ENCODE assay signal across 1 cellular context in the genomic region with DNA sequence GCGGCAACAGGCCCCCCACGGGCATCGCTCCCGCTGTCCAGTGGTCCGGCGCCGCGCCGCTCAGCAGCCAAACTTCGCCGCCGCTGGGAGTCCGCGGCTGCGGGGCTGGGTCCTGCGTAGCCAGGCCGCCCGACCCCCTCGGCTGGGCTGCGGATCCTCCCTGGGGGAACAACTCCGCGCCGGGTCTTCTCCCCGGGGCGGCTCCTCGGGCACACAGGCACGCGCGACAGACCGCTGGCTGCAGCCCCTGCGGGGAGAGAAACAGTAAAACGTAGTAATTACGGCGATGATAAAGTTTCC.
TF ChIP-seq lines count a peak whose summit lies in the region.

No MANE protein-coding gene starts in this region.

TF ChIP-seq in K562, 482 proteins besides CTCF, POLR2A, EP300 and RAD21 (continued from another document):
- TF ChIP-seq POLR2G (IDR thresholded peaks at IDR 0.05; ENCODE audit: low read depth, low read length) (peak; percentile 56; the same call in 1 of the 2 replicates), WHSC1 (IDR thresholded peaks at IDR 0.05; ENCODE audit: low read length) (no peak), HLTF (IDR thresholded peaks at IDR 0.05) (no peak), ZFX (CRISPR knock-in tag; IDR thresholded peaks at IDR 0.05) (no peak; the same call in 1 of the 2 replicates), NONO (IDR thresholded peaks at IDR 0.05; ENCODE audit: low read depth in 2 of 2, low read length in 1 of 2) (no peak), SMARCE1 (IDR thresholded peaks at IDR 0.05) (no peak), BRD4 (IDR thresholded peaks at IDR 0.05) (peak; percentile 68; the same call in 1 of the 2 replicates), MTA2 (IDR thresholded peaks at IDR 0.05; ENCODE audit: low read depth) (no peak), ZBTB17 (CRISPR knock-in tag; IDR thresholded peaks at IDR 0.05) (no peak), RBFOX2 (IDR thresholded peaks at IDR 0.05; ENCODE audit: low read depth, low read length) (no peak), CHD1 (IDR thresholded peaks at IDR 0.05; ENCODE audit: low read length) (peak; percentile 76), GATAD2A (IDR thresholded peaks at IDR 0.05) (no peak), DPF2 (IDR thresholded peaks at IDR 0.05) (no peak), ZNF12 (CRISPR knock-in tag; IDR thresholded peaks at IDR 0.05) (no peak), ARID3A (IDR thresholded peaks at IDR 0.05; ENCODE audit: borderline replicate concordance, low read depth, low read length) (0 out of 2 replicates have a peak, but pooled peaks have one; percentile 23), CBFB (CRISPR knock-in tag; IDR thresholded peaks at IDR 0.05) (no peak), SAP30 (IDR thresholded peaks at IDR 0.05; ENCODE audit: borderline replicate concordance, insufficient read depth, low read depth, low read length, poor library complexity, severe bottlenecking) (peak; percentile 65), ZNF75A (CRISPR knock-in tag; IDR thresholded peaks at IDR 0.05) (no peak), CREB1 (IDR thresholded peaks at IDR 0.05) (peak; percentile 43; the same call in 1 of the 2 replicates), CREB1 (CRISPR knock-in tag; IDR thresholded peaks at IDR 0.05) (no peak), ZNF668 (CRISPR knock-in tag; IDR thresholded peaks at IDR 0.05) (no peak), ARID2 (IDR thresholded peaks at IDR 0.05) (no peak), CHAMP1 (IDR thresholded peaks at IDR 0.05) (no peak), CCNT2 (IDR thresholded peaks at IDR 0.05; ENCODE audit: borderline replicate concordance, extremely low read depth, insufficient read length, low read depth, low read length) (peak; percentile 13), ZNF639 (CRISPR knock-in tag; conservative IDR thresholded peaks at IDR 0.05 in 1 of 2, IDR thresholded peaks at IDR 0.05 in 1 of 2) (no peak), BMI1 (IDR thresholded peaks at IDR 0.05; ENCODE audit: low read length) (no peak), HMGN3 (IDR thresholded peaks at IDR 0.05; ENCODE audit: borderline replicate concordance, extremely low read depth, insufficient read length, low read depth, low read length) (no peak), EWSR1 (IDR thresholded peaks at IDR 0.05; ENCODE audit: borderline replicate concordance, low read depth, partially characterized antibody) (no peak), ZNF253 (CRISPR knock-in tag; conservative IDR thresholded peaks at IDR 0.05) (no peak), ZNF584 (CRISPR knock-in tag; IDR thresholded peaks at IDR 0.05; ENCODE audit: low read depth) (no peak), GTF2E2 (tag; IDR thresholded peaks at IDR 0.05) (no peak)
- TF ChIP-seq, protein P1, sequence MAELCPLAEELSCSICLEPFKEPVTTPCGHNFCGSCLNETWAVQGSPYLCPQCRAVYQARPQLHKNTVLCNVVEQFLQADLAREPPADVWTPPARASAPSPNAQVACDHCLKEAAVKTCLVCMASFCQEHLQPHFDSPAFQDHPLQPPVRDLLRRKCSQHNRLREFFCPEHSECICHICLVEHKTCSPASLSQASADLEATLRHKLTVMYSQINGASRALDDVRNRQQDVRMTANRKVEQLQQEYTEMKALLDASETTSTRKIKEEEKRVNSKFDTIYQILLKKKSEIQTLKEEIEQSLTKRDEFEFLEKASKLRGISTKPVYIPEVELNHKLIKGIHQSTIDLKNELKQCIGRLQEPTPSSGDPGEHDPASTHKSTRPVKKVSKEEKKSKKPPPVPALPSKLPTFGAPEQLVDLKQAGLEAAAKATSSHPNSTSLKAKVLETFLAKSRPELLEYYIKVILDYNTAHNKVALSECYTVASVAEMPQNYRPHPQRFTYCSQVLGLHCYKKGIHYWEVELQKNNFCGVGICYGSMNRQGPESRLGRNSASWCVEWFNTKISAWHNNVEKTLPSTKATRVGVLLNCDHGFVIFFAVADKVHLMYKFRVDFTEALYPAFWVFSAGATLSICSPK (IDR thresholded peaks at IDR 0.05; ENCODE audit: borderline replicate concordance) = no peak
